In genomic region chr7:156963472-156963871, GRCh38 we compare ENCODE assay signal across 21 cellular contexts. TPM values are rescaled to one million over a fixed set of nuclear protein-coding genes. Genes with fewer than 3 reads are reported as not detected.
DNase-seq lines count a peak whose midpoint lies in the region; ATAC-seq, FAIRE-seq and TF ChIP-seq lines count a peak whose summit lies in the region.
"Had no signal": no experiment of that assay in that cellular context is flagged by ENCODE, and none has a peak within 500 bp of the region (broad histone marks: within the 10 kb centered on the region; RNA-seq: fewer than 3 reads in every experiment).

No MANE protein-coding gene starts in this region.

- no peaks in the 10 kb centered on the region for H3K4me1 ChIP-seq in astrocyte (ENCODE audit: insufficient read depth, low read length)
- H3K4me1 ChIP-seq in kidney (ENCODE audit: control insufficient read depth in 1 of 2, insufficient read depth in 1 of 2, low read depth in 1 of 2, low read length in 2 of 2) = no peaks in the 10 kb centered on the region
- H3K4me1 ChIP-seq: A549 had no signal

- H3K27me3 ChIP-seq in astrocyte (ENCODE audit: insufficient read depth, low read length) = no peaks in the 10 kb centered on the region

- H3K27me3 Mint-ChIP-seq in astrocyte (ENCODE audit: low read depth, unreplicated experiment) = no peaks in the 10 kb centered on the region
- no peaks in the 10 kb centered on the region for H3K27me3 Mint-ChIP-seq in osteocyte (ENCODE audit: unreplicated experiment)
- H3K27me3 Mint-ChIP-seq: CD4-positive, alpha-beta memory T cell had no signal

- H3K9me3 Mint-ChIP-seq in astrocyte (ENCODE audit: unreplicated experiment) (no peaks in the 10 kb centered on the region), osteocyte (ENCODE audit: unreplicated experiment) (no peaks in the 10 kb centered on the region)
- H3K9me3 Mint-ChIP-seq: CD4-positive, alpha-beta memory T cell; GM23338; H9 had no signal

- ATAC-seq in HG03045 (IDR thresholded peaks at IDR 0.05; ENCODE audit: unreplicated experiment) = no peak
- ATAC-seq: A549, GM23338, HCT116 had no signal

- H3K4me1 Mint-ChIP-seq in astrocyte (ENCODE audit: low read depth, unreplicated experiment) (no peaks in the 10 kb centered on the region), osteocyte (ENCODE audit: unreplicated experiment) (no peaks in the 10 kb centered on the region)
- H3K4me1 Mint-ChIP-seq: GM23338, H9 had no signal

- H2AFZ ChIP-seq in astrocyte (ENCODE audit: low read depth, low read length) = no peak overlapping the region
- H2AFZ ChIP-seq: GM23338 had no signal

- H3K27ac Mint-ChIP-seq in astrocyte (ENCODE audit: unreplicated experiment) (peak overlapping the region; percentile 7), osteocyte (ENCODE audit: unreplicated experiment) (no peak overlapping the region)
- H3K27ac Mint-ChIP-seq: GM23338 had no signal

- peaks cover 41% of the 10 kb centered on the region for H4K20me1 ChIP-seq in astrocyte (ENCODE audit: insufficient read depth, low read length)

- H3K4me2 ChIP-seq in astrocyte (ENCODE audit: low read length) = no peak overlapping the region
- H3K4me2 ChIP-seq: A549, GM23338 had no signal

- H3K36me3 ChIP-seq in astrocyte (ENCODE audit: insufficient read depth, low read length) (peaks cover 67% of the 10 kb centered on the region), kidney (ENCODE audit: control insufficient read depth in 1 of 2, insufficient read depth in 2 of 2, low read length in 2 of 2) (peaks cover 38 to 56% of the 10 kb centered on the region in 2 donors)

- H3K9ac ChIP-seq in astrocyte (ENCODE audit: low read length) (no peak overlapping the region), kidney (ENCODE audit: low read length in 2 of 2) (no peak overlapping the region)

- no peaks in the 10 kb centered on the region for H3K9me3 ChIP-seq in astrocyte (ENCODE audit: insufficient read depth, low read depth, low read length)
- H3K9me3 ChIP-seq in kidney (ENCODE audit: control insufficient read depth in 1 of 2, low read length in 2 of 2) = no peaks in the 10 kb centered on the region
- H3K9me3 ChIP-seq: A549 had no signal

- no peak overlapping the region for H3K4me3 ChIP-seq in astrocyte (ENCODE audit: insufficient read depth, low read depth, low read length)
- no peak overlapping the region for H3K4me3 ChIP-seq in kidney (ENCODE audit: low read length in 2 of 2)
- H3K4me3 ChIP-seq: A549, GM23338 had no signal

- H3K27ac ChIP-seq in astrocyte (ENCODE audit: low read depth, low read length) = no peak overlapping the region
- no peak overlapping the region for H3K27ac ChIP-seq in kidney (ENCODE audit: low read depth in 2 of 2, low read length in 2 of 2)
- H3K27ac ChIP-seq: A549 had no signal

- H3K79me2 ChIP-seq in astrocyte (ENCODE audit: insufficient read depth, low read length) = peaks cover 23% of the 10 kb centered on the region

- FAIRE-seq in astrocyte (lab: Jason Lieb, UNC) (no peak), kidney (lab: Jason Lieb, UNC) (no peak)
- FAIRE-seq: A549 had no signal

- H3K36me3 Mint-ChIP-seq in astrocyte (ENCODE audit: low read depth, unreplicated experiment) = peaks cover 27% of the 10 kb centered on the region
- peaks cover 49% of the 10 kb centered on the region for H3K36me3 Mint-ChIP-seq in osteocyte (ENCODE audit: unreplicated experiment)

- intact Hi-C loops in kidney (cut with DNase I) = no loop called here

- H3K4me3 Mint-ChIP-seq in astrocyte (ENCODE audit: unreplicated experiment) = no peak overlapping the region
- H3K4me3 Mint-ChIP-seq in osteocyte (ENCODE audit: unreplicated experiment) = no peak overlapping the region
- H3K4me3 Mint-ChIP-seq: CD4-positive, alpha-beta memory T cell; GM23338; H9 had no signal

- TF ChIP-seq CTCF in astrocyte (IDR thresholded peaks at IDR 0.05; ENCODE audit: insufficient read depth, low read depth, low read length) (no peak), kidney (IDR thresholded peaks at IDR 0.05; ENCODE audit: borderline replicate concordance, extremely low read depth, insufficient read depth) (no peak), osteocyte (IDR thresholded peaks at IDR 0.05) (no peak)

- no peak for DNase-seq in astrocyte (ENCODE audit: low read depth)
- DNase-seq in kidney = peak; percentile 42
- peak; percentile 67 for DNase-seq in osteocyte (ENCODE audit: extremely low spot score, unreplicated experiment)
- no peak for DNase-seq in GM03348 (ENCODE audit: low spot score)
- DNase-seq in cortex of kidney (lab: John Stamatoyannopoulos, UW) = no peak
- DNase-seq: 8988T; ACHN; AML-193; C1 segment of cervical spinal cord; Calu3; CD4-positive, alpha-beta memory T cell; COR-L47; DMS53; DMS79 treated with DMSO at 0.1 percent for 48 hours; GF-D8; H9 had no signal

RNA-seq across cellular contexts. Expression of gene NOM1, which starts 14.0 kb away (rescaled TPM):
- total RNA-seq in astrocyte (19.2 and 19.7 TPM in 2 replicates), kidney (17.6 TPM), osteocyte (21.3 and 22.6 TPM in 2 replicates)
- polyA plus RNA-seq in kidney (ENCODE audit: insufficient read depth, low read depth, low replicate concordance) = 5.8 TPM

RNA-seq across cellular contexts. Expression of gene MNX1, which starts 47.0 kb away (rescaled TPM):
- total RNA-seq in astrocyte (not detected in 2 replicates), kidney (1.1 TPM), osteocyte (not detected in 2 replicates)
- polyA plus RNA-seq in kidney (ENCODE audit: insufficient read depth, low read depth, low replicate concordance) = not detected
- total RNA-seq: CD4-positive, alpha-beta memory T cell; H9 had no signal
- polyA plus RNA-seq: BJ; CD4-positive, alpha-beta memory T cell had no signal

Comparison
In these comparisons a context has a peak if more than half of its experiments do, and no peak if none do; other contexts are left out.
1. DNase-seq: peak in kidney (single experiment) and osteocyte (single experiment); none in astrocyte (single experiment), GM03348 (single experiment) and cortex of kidney (single experiment).